13 cellular contexts compared by ENCODE assay signal in genomic region chr20:35273449-35274171, GRCh38. TPM values are rescaled to one million over a fixed set of nuclear protein-coding genes. Genes with fewer than 3 reads are reported as not detected.
DNase-seq lines count a peak whose midpoint lies in the region; ATAC-seq and TF ChIP-seq lines count a peak whose summit lies in the region.
"Had no signal": no experiment of that assay in that cellular context is flagged by ENCODE, and none has a peak within 500 bp of the region (broad histone marks: within the 10 kb centered on the region; RNA-seq: fewer than 3 reads in every experiment).

No MANE protein-coding gene starts in this region.

- no peak for ATAC-seq in HG02623 (IDR thresholded peaks at IDR 0.05; ENCODE audit: unreplicated experiment)
- ATAC-seq: sciatic nerve had no signal

- peaks cover 7% of the 10 kb centered on the region for H4K20me1 ChIP-seq in osteoblast (ENCODE audit: insufficient read depth, low read length)

- DNase-seq in NCI-H82 (lab: John Stamatoyannopoulos, UW) = peak; percentile 31
- DNase-seq in NCI-H82 treated with DMSO at 0.1 percent for 48 hours (lab: John Stamatoyannopoulos, UW; ENCODE audit: unreplicated experiment) = no peak
- peak; percentile 37 for DNase-seq in NCI-H526 treated with DMSO at 0.1 percent for 48 hours (lab: John Stamatoyannopoulos, UW)
- DNase-seq in fibroblast of gingiva (ENCODE audit: low read depth) = peak; percentile 62
- peak; percentile 72 for DNase-seq in osteoblast (ENCODE audit: insufficient read length, low spot score, missing footprints)
- DNase-seq in T1000 (lab: John Stamatoyannopoulos, UW) = no peak
- no peak for DNase-seq in NCI-H1436 treated with DMSO at 0.1 percent for 48 hours (lab: John Stamatoyannopoulos, UW)
- DNase-seq: activated CD8-positive, alpha-beta memory T cell treated with anti-CD3 and anti-CD28 coated beads, Interleukin-2, amount 50 U/mL, for 4 hours; RPMI8226; thyroid gland had no signal

- H3K79me2 ChIP-seq in osteoblast (ENCODE audit: insufficient read depth, low read length) = peaks cover 29% of the 10 kb centered on the region

- H3K4me1 ChIP-seq in osteoblast (ENCODE audit: insufficient read depth, low read length) = peaks cover 25% of the 10 kb centered on the region

- no peak for TF ChIP-seq CTCF in osteoblast (IDR thresholded peaks at IDR 0.05; ENCODE audit: extremely low read depth, low read depth, low read length)

- H3K36me3 ChIP-seq in osteoblast (ENCODE audit: insufficient read depth, low read length) = peaks cover 38% of the 10 kb centered on the region

- no peaks in the 10 kb centered on the region for H3K9me3 ChIP-seq in osteoblast (ENCODE audit: low read depth, low read length)
- H3K9me3 ChIP-seq: thyroid gland had no signal

- no peak overlapping the region for H3K27ac ChIP-seq in osteoblast (ENCODE audit: low read depth, low read length)
- H3K27ac ChIP-seq: thyroid gland had no signal

- no peaks in the 10 kb centered on the region for H3K27me3 ChIP-seq in osteoblast (ENCODE audit: insufficient read depth, low read length)
- H3K27me3 ChIP-seq: thyroid gland had no signal

- H3K4me3 ChIP-seq in osteoblast (ENCODE audit: insufficient read depth, low read length) = no peak overlapping the region
- H3K4me3 ChIP-seq: thyroid gland had no signal

- H3K4me2 ChIP-seq in osteoblast (ENCODE audit: insufficient read depth, low read length) = no peak overlapping the region

- no peak overlapping the region for H2AFZ ChIP-seq in osteoblast (ENCODE audit: low read length)

RNA-seq across cellular contexts. Expression of gene MMP24OS, which starts 4.3 kb away (rescaled TPM):
- total RNA-seq in osteoblast = 22.1 and 30.9 TPM in 2 replicates

RNA-seq across cellular contexts. Expression of gene EIF6, which starts 11.0 kb away (rescaled TPM):
- total RNA-seq in osteoblast = 109 and 121 TPM in 2 replicates

RNA-seq across cellular contexts. Expression of gene FAM83C, which starts 18.6 kb away (rescaled TPM):
- not detected in 2 replicates for total RNA-seq in osteoblast
- total RNA-seq: astrocyte, sciatic nerve, thyroid gland had no signal

RNA-seq across cellular contexts. Expression of gene MMP24, which starts 47.1 kb away (rescaled TPM):
- total RNA-seq in osteoblast = 0.88 and 1.1 TPM in 2 replicates

Comparison
In these comparisons a context has a peak if more than half of its experiments do, and no peak if none do; other contexts are left out.
1. DNase-seq: peak in NCI-H82 (single experiment), NCI-H526 treated with DMSO at 0.1 percent for 48 hours (single experiment), fibroblast of gingiva (single experiment) and osteoblast (single experiment); none in NCI-H82 treated with DMSO at 0.1 percent for 48 hours (single experiment), T1000 (single experiment) and NCI-H1436 treated with DMSO at 0.1 percent for 48 hours (single experiment).